22 cellular contexts compared by ENCODE assay signal in the genomic region with DNA sequence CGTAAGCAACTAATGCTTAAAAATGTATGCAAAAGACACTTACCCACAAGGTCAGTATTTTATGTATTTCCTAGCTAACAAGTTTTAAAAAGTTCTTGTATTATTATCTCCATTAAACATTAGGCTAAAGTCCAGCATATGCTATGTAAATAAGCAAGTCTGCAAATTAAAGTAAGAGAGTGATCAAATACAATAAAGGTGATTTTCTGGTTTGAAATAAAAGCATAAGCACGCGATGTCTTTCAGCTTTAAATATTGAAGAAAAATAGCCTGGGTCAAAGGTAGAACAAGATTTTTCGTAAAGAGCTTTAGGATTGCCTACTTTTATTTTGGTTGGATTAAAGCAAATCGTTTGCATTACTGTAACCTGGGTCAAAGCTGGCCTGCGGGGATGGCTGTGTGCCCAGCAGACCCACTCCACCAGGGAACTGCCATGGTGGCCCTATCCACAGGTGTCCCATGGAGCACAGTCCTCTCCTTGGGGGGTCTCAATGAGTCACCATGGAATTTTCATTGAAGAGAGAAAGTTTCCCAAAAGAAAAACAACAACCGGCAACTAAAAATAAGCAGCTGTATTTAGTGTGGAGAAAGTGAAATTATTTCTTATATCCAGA. TPM values are rescaled to one million over a fixed set of nuclear protein-coding genes. Genes with fewer than 3 reads are reported as not detected.
DNase-seq lines count a peak whose midpoint lies in the region; ATAC-seq lines count a peak whose summit lies in the region.
"Had no signal": no experiment of that assay in that cellular context is flagged by ENCODE, and none has a peak within 500 bp of the region (broad histone marks: within the 10 kb centered on the region; RNA-seq: fewer than 3 reads in every experiment).

No MANE protein-coding gene starts in this region.

- DNase-seq in Daoy (ENCODE audit: low read depth), result peak; percentile 59
- DNase-seq in RPMI7951 (ENCODE audit: low read depth), result peak; percentile 17
- peak; percentile 91 for DNase-seq in brain pericyte (ENCODE audit: low read depth, low spot score)
- peak; percentile 28 for DNase-seq in iPS-NIHi7 (ENCODE audit: extremely low spot score)
- DNase-seq in MV-4-11 (lab: John Stamatoyannopoulos, UW), result no peak
- DNase-seq: 8988T; DND-41; GDM1; H9; KBM-7; NCI-H1105 treated with DMSO at 0.1 percent for 48 hours; NCI-H1694; NCI-H2081 treated with DMSO at 0.1 percent for 48 hours; NCI-H748 treated with DMSO at 0.1 percent for 48 hours; NK-92 treated with Interleukin-12 subunit alpha and Interleukin-12 subunit beta, amount 100 ng/mL, for 24 hours; SHP77 had no signal

- ATAC-seq in HG02970 (IDR thresholded peaks at IDR 0.05; ENCODE audit: low FRiP score, unreplicated experiment), result no peak
- no peak for ATAC-seq in GM18520 (IDR thresholded peaks at IDR 0.05; ENCODE audit: unreplicated experiment)
- ATAC-seq in HG03378 (IDR thresholded peaks at IDR 0.05; ENCODE audit: unreplicated experiment), result no peak
- ATAC-seq: HepG2, SK-N-SH treated with all-trans-retinoic acid at 6 μM for 48 hours had no signal

RNA-seq across cellular contexts. Expression of a gene that starts 12.9 kb away (rescaled TPM):
- total RNA-seq in Daoy (2014; rRNA removed; shearing (Covaris generic)), result 22.9 and 24.0 TPM in 2 replicates
- 8.0 and 9.9 TPM in 2 replicates for total RNA-seq in RPMI7951 (2014; rRNA removed; shearing (Covaris generic))
- total RNA-seq: OCI-LY7 had no signal
